ENCODE assay signal across 1 cellular context in genomic region chr5:180591249-180591887, GRCh38.
TF ChIP-seq lines count a peak whose summit lies in the region.

SCGB3A1 (minus strand) TSS chr5:180591499; CDS start chr5:180591462, 37 bp downstream.

TF ChIP-seq in IMR-90, 13 proteins besides CTCF, POLR2A, EP300 and RAD21 (continued from another document):
- no peak for TF ChIP-seq USF2 (IDR thresholded peaks at IDR 0.05; ENCODE audit: low read depth, low read length)
- no peak for TF ChIP-seq FOS (IDR thresholded peaks at IDR 0.05; ENCODE audit: low read depth, low read length)
- no peak for TF ChIP-seq ELK1 (IDR thresholded peaks at IDR 0.05; ENCODE audit: borderline replicate concordance, low read depth, low read length)
- TF ChIP-seq BHLHE40 (IDR thresholded peaks at IDR 0.05; ENCODE audit: low read depth, low read length): no peak
- no peak for TF ChIP-seq NFE2L2 (IDR thresholded peaks at IDR 0.05; ENCODE audit: low read depth, low read length)
- TF ChIP-seq RFX5 (IDR thresholded peaks at IDR 0.05; ENCODE audit: low read depth, low read length): no peak
- TF ChIP-seq MAZ (IDR thresholded peaks at IDR 0.05; ENCODE audit: borderline replicate concordance, low read depth, low read length): no peak
- TF ChIP-seq MAFK (IDR thresholded peaks at IDR 0.05; ENCODE audit: low read depth, low read length): no peak
- no peak for TF ChIP-seq RCOR1 (IDR thresholded peaks at IDR 0.05; ENCODE audit: insufficient replicate concordance, low read length)
- no peak for TF ChIP-seq MXI1 (IDR thresholded peaks at IDR 0.05; ENCODE audit: borderline replicate concordance, low read depth, low read length)
- TF ChIP-seq CHD1 (IDR thresholded peaks at IDR 0.05; ENCODE audit: low read depth, low read length): no peak
- TF ChIP-seq CEBPB (IDR thresholded peaks at IDR 0.05; ENCODE audit: low read depth, low read length): no peak
TF ChIP-seq in IMR-90: peak in this region for 0.
